Comparison of ENCODE assay signal across 8 cellular contexts in genomic region chr2:234425923-234426603, GRCh38.
DNase-seq lines count a peak whose midpoint lies in the region; ATAC-seq and TF ChIP-seq lines count a peak whose summit lies in the region.

No MANE protein-coding gene starts in this region.

- peaks cover 12% of the 10 kb centered on the region; the same call in 1 of the 2 replicates for H3K4me1 ChIP-seq in SJCRH30

- TF ChIP-seq CTCF in HL-60 (IDR thresholded peaks at IDR 0.05; ENCODE audit: insufficient read depth, low read length): no peak

- no peaks in the 10 kb centered on the region for H3K27me3 ChIP-seq in HL-60 (ENCODE audit: insufficient read depth, poor library complexity, severe bottlenecking)
- H3K27me3 ChIP-seq in SJCRH30: no peaks in the 10 kb centered on the region

- peak overlapping the region; percentile 74 for H3K27ac ChIP-seq in HL-60 (replicated peaks)
- H3K27ac ChIP-seq in SJCRH30: no peak overlapping the region

- intact Hi-C loops in Right ventricle myocardium superior (cut with DNase I) (no loop called here), cardiac septum (cut with DNase I) (no loop called here)

- H3K4me3 ChIP-seq in HL-60 (replicated peaks; ENCODE audit: insufficient read depth, low read length): no peak overlapping the region
- H3K4me3 ChIP-seq in SJCRH30: no peak overlapping the region

- no peak for DNase-seq in Right ventricle myocardium superior
- DNase-seq in cardiac septum (ENCODE audit: low spot score): no peak
- peak; percentile 67 to 93 for DNase-seq in HL-60 (ENCODE audit: low read depth in 1 of 2, low spot score in 1 of 2)
- DNase-seq in activated CD8-positive, alpha-beta memory T cell treated with anti-CD3 and anti-CD28 coated beads, Interleukin-2, amount 50 U/mL, for 4 hours: peak; percentile 51
- peak; percentile 25 for DNase-seq in mucosa of gallbladder (ENCODE audit: low spot score)
- no peak for DNase-seq in SJCRH30
- DNase-seq in epidermal melanocyte (ENCODE audit: insufficient read length, low spot score): no peak
- DNase-seq in globus pallidus (ENCODE audit: low spot score): no peak

- H3K9me3 ChIP-seq in SJCRH30 (replicated peaks): no peaks in the 10 kb centered on the region

- H3K36me3 ChIP-seq in SJCRH30: no peaks in the 10 kb centered on the region

- ATAC-seq in Right ventricle myocardium superior (ENCODE audit: poor library complexity): peak; percentile 65

Comparison
In these comparisons a context has a peak if more than half of its experiments do, and no peak if none do; other contexts are left out.
1. DNase-seq: peak in HL-60 (2 of 2), activated CD8-positive, alpha-beta memory T cell treated with anti-CD3 and anti-CD28 coated beads, Interleukin-2, amount 50 U/mL, for 4 hours (single experiment) and mucosa of gallbladder (single experiment); none in Right ventricle myocardium superior (single experiment), cardiac septum (single experiment), SJCRH30 (0 of 2), epidermal melanocyte (single experiment) and globus pallidus (single experiment).